ENCODE assay signal across 1 cellular context in the genomic region with DNA sequence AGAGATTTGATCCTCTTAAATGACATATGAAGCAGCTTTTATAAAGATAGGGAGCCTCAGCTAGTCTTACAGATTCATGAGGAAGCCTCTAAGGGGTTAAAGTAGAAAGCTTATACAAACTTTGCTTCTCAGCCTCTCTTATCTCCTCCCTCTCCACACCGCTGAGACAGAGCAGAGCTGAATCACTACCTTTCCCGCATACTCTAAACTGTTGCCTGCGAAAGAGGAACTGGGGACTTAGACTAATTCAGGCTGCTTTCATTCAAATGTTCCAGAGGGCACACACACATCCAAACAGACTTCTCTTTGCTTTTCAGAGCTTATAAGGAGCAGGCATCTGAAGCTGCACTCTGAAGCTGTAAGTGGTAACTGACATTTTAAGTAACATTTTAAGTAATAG.
TF ChIP-seq lines count a peak whose summit lies in the region.

A gene (plus strand): TSS at position 169 of the 400 bp plus-strand sequence. CDS start 7,213 bp downstream, outside the sequence.

TF ChIP-seq in K562, 482 proteins besides CTCF, POLR2A, EP300 and RAD21 (continued from another document):
- TF ChIP-seq POLR3G (IDR thresholded peaks at IDR 0.05; ENCODE audit: extremely low read depth, insufficient read length, insufficient replicate concordance), result no peak
